ENCODE assay signal across 13 cellular contexts in genomic region chr10:13971586-13972475, GRCh38.
DNase-seq lines count a peak whose midpoint lies in the region; TF ChIP-seq lines count a peak whose summit lies in the region.
"Had no signal": no experiment of that assay in that cellular context is flagged by ENCODE, and none has a peak within 500 bp of the region (broad histone marks: within the 10 kb centered on the region; RNA-seq: fewer than 3 reads in every experiment).

No MANE protein-coding gene starts in this region.

- H3K4me3 ChIP-seq in SK-N-SH (ENCODE audit: low read depth in 2 of 2, low read length in 1 of 2) (peak overlapping the region; percentile 13 to 14; a peak in 2 of 4 replicates), fibroblast of pulmonary artery (replicated peaks; ENCODE audit: low read depth, low read length) (no peak overlapping the region), osteoblast (ENCODE audit: insufficient read depth, low read length) (peak overlapping the region; percentile 42)
- H3K4me3 ChIP-seq: pancreas had no signal

- POLR2A ChIA-PET in SK-N-SH (lab: Yijun Ruan, JAX): no interaction called here

- H3K4me2 ChIP-seq in SK-N-SH: peak overlapping the region; percentile 67
- H3K4me2 ChIP-seq in osteoblast (ENCODE audit: insufficient read depth, low read length): peak overlapping the region; percentile 82

- CTCF ChIA-PET in SK-N-SH (lab: Yijun Ruan, JAX): no interaction called here

- peaks cover 17 to 19% of the 10 kb centered on the region in 2 experiments for H3K4me1 ChIP-seq in SK-N-SH (ENCODE audit: control insufficient read depth in 1 of 2, insufficient read depth in 2 of 2, low read depth in 1 of 2, low read length in 1 of 2)
- peaks cover 34% of the 10 kb centered on the region for H3K4me1 ChIP-seq in osteoblast (ENCODE audit: insufficient read depth, low read length)
- H3K4me1 ChIP-seq: pancreas had no signal

- 39% methylated on average over 7 of the region's 10 CpGs for WGBS in SK-N-SH (ENCODE audit: low lambda C conversion rate)

- H4K20me1 ChIP-seq in SK-N-SH (ENCODE audit: insufficient read depth) (no peaks in the 10 kb centered on the region), osteoblast (ENCODE audit: insufficient read depth, low read length) (no peaks in the 10 kb centered on the region)

- TF ChIP-seq RAD21 in SK-N-SH (IDR thresholded peaks at IDR 0.05; ENCODE audit: low read length): no peak

- no peak for TF ChIP-seq CTCF in SK-N-SH (IDR thresholded peaks at IDR 0.05)
- no peak for TF ChIP-seq CTCF in fibroblast of pulmonary artery (IDR thresholded peaks at IDR 0.05; ENCODE audit: low read length, missing control alignments)
- no peak for TF ChIP-seq CTCF in osteoblast (IDR thresholded peaks at IDR 0.05; ENCODE audit: extremely low read depth, low read depth, low read length)

- peaks cover 14% of the 10 kb centered on the region; the same call in 1 of the 2 replicates for H3K79me2 ChIP-seq in SK-N-SH (ENCODE audit: insufficient read depth)
- H3K79me2 ChIP-seq in osteoblast (ENCODE audit: insufficient read depth, low read length): no peaks in the 10 kb centered on the region

- DNase-seq in G401 (ENCODE audit: low spot score) (peak; percentile 47), SK-N-SH (no peak), fibroblast of pulmonary artery (ENCODE audit: low read depth) (peak; percentile 61), osteoblast (ENCODE audit: insufficient read length, low spot score, missing footprints) (peak; percentile 85), 8988T (no peak), SW 1271 (lab: John Stamatoyannopoulos, UW) (no peak), NCI-H2107 (lab: John Stamatoyannopoulos, UW) (no peak), COLO668 (lab: John Stamatoyannopoulos, UW; ENCODE audit: unreplicated experiment) (no peak)
- DNase-seq: CD4-positive, alpha-beta T cell; pancreas; stimulated activated CD4-positive, alpha-beta T cell treated with anti-CD3 and anti-CD28 coated beads, Interleukin-1b, Interleukin-23, amount 100 ng/mL, for 48 hours; stimulated activated naive CD4-positive, alpha-beta T cell had no signal

- H3K9me3 ChIP-seq in SK-N-SH (no peaks in the 10 kb centered on the region), osteoblast (ENCODE audit: low read depth, low read length) (no peaks in the 10 kb centered on the region)
- H3K9me3 ChIP-seq: gastroesophageal sphincter, pancreas had no signal

- no peaks in the 10 kb centered on the region for H3K27me3 ChIP-seq in SK-N-SH (ENCODE audit: insufficient read depth)
- no peaks in the 10 kb centered on the region for H3K27me3 ChIP-seq in osteoblast (ENCODE audit: insufficient read depth, low read length)
- H3K27me3 ChIP-seq: gastroesophageal sphincter, pancreas had no signal

- H3K27ac ChIP-seq in SK-N-SH (ENCODE audit: low read depth in 2 of 2, low read length in 1 of 2): peak overlapping the region; percentile 82 to 87; a peak in 3 of 4 replicates
- H3K27ac ChIP-seq in osteoblast (ENCODE audit: low read depth, low read length): peak overlapping the region; percentile 67
- H3K27ac ChIP-seq: pancreas had no signal

- H3K36me3 ChIP-seq in SK-N-SH (replicated peaks in 1 of 2; ENCODE audit: control insufficient read depth in 1 of 2, insufficient read depth in 2 of 2, low read length in 1 of 2): no peaks in the 10 kb centered on the region
- H3K36me3 ChIP-seq in osteoblast (ENCODE audit: insufficient read depth, low read length): no peaks in the 10 kb centered on the region
- H3K36me3 ChIP-seq: gastroesophageal sphincter, pancreas had no signal

- H3K9ac ChIP-seq in SK-N-SH: peak overlapping the region; percentile 52; the same call in 1 of the 2 replicates

- H3F3A ChIP-seq in SK-N-SH (replicated peaks; ENCODE audit: insufficient read depth): peaks cover 26% of the 10 kb centered on the region

- no peaks in the 10 kb centered on the region for H3K9me2 ChIP-seq in SK-N-SH

- in situ Hi-C loops in G401 (cut with HindIII; ENCODE audit: low sequenced_read_pairs): no loop called here

- peak overlapping the region; percentile 19; the same call in 1 of the 2 replicates for H2AFZ ChIP-seq in SK-N-SH (ENCODE audit: low read depth)
- peak overlapping the region; percentile 6 for H2AFZ ChIP-seq in osteoblast (ENCODE audit: low read length)

- TF ChIP-seq EP300 in SK-N-SH (IDR thresholded peaks at IDR 0.05; ENCODE audit: borderline replicate concordance in 1 of 2, low read depth in 1 of 2, low read length in 1 of 2): peak in 1 of 2 experiments; percentile 47; a peak in 2 of 4 replicates

TF ChIP-seq in SK-N-SH, 30 proteins besides CTCF, POLR2A, EP300 and RAD21 (continues in another document):
- TF ChIP-seq SMC3 (IDR thresholded peaks at IDR 0.05; ENCODE audit: low read depth, low read length) (no peak), TCF12 (IDR thresholded peaks at IDR 0.05) (peak; percentile 59), FOSL2 (IDR thresholded peaks at IDR 0.05; ENCODE audit: borderline replicate concordance, low read depth) (no peak), RXRA (IDR thresholded peaks at IDR 0.05; ENCODE audit: borderline replicate concordance, low read depth) (peak; percentile 29; the same call in 1 of the 2 replicates), GATA2 (CRISPR knock-in tag; IDR thresholded peaks at IDR 0.05) (no peak), RCOR1 (IDR thresholded peaks at IDR 0.05; ENCODE audit: low read length) (no peak), FOXM1 (IDR thresholded peaks at IDR 0.05; ENCODE audit: low read depth) (no peak), CHD2 (IDR thresholded peaks at IDR 0.05; ENCODE audit: low read length, partially characterized antibody) (no peak), GABPA (IDR thresholded peaks at IDR 0.05; ENCODE audit: low read depth) (no peak), EZH2phosphoT487 (IDR thresholded peaks at IDR 0.05; ENCODE audit: borderline replicate concordance, low read depth) (no peak), IRF3 (IDR thresholded peaks at IDR 0.05; ENCODE audit: low read depth, low read length) (no peak), REST (IDR thresholded peaks at IDR 0.05; ENCODE audit: low read depth, low read length) (0 out of 2 replicates have a peak, but pooled peaks have one; percentile 23), TEAD4 (IDR thresholded peaks at IDR 0.05; ENCODE audit: borderline replicate concordance, insufficient read depth) (peak; percentile 77; the same call in 1 of the 2 replicates), POLR2AphosphoS5 (IDR thresholded peaks at IDR 0.05; ENCODE audit: low read depth, low read length) (no peak; the same call in 1 of the 2 replicates), USF2 (IDR thresholded peaks at IDR 0.05; ENCODE audit: borderline replicate concordance, low read depth, low read length) (no peak), FOXJ3 (CRISPR knock-in tag; IDR thresholded peaks at IDR 0.05) (no peak), JUND (IDR thresholded peaks at IDR 0.05) (peak; percentile 43; the same call in 1 of the 2 replicates), SIN3A (IDR thresholded peaks at IDR 0.05; ENCODE audit: borderline replicate concordance, low read depth, low read length) (no peak), TAF1 (IDR thresholded peaks at IDR 0.05; ENCODE audit: borderline replicate concordance, low read depth, low read length) (no peak)

Comparison
In these comparisons a context has a peak if more than half of its experiments do, and no peak if none do; other contexts are left out.
1. DNase-seq: peak in G401 (single experiment), fibroblast of pulmonary artery (single experiment) and osteoblast (single experiment); none in SK-N-SH (single experiment), 8988T (single experiment), SW 1271 (0 of 2), NCI-H2107 (single experiment) and COLO668 (single experiment).